22 cellular contexts compared by ENCODE assay signal in the genomic region with DNA sequence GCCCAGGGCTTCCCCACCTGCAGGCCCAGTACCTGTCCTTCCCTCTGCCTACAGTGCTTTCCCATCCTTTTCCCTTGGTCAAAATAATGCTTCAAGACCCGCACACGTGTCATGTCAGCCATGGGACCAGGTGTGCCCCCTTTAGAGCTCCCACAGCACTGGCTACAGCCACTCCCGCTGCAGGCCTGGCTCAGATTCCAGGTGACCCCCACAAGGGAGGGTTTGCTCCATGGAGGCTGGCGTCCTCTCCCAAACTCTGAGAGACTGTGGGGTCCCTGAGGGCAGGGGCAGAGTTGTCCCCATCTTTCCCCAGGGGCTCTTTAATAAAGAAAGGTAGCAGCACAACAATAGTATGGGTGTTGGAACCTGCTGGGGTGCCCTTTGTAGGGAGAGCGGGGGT.
A peak's percentile ranks its signal among the peaks of the same experiment; 100 is the strongest.
DNase-seq lines count a peak whose midpoint lies in the region; ATAC-seq and TF ChIP-seq lines count a peak whose summit lies in the region.
"Had no signal": no experiment of that assay in that cellular context is flagged by ENCODE, and none has a peak within 500 bp of the region (broad histone marks: within the 10 kb centered on the region; RNA-seq: fewer than 3 reads in every experiment).

No MANE protein-coding gene starts in this region.

- no peaks in the 10 kb centered on the region for H3K27me3 Mint-ChIP-seq in T-helper 2 cell treated with Interferon-gamma antibody and Interleukin-4, amounts not matched to agents 5 μg/mL and 100 μg/mL, for 36 hours (ENCODE audit: low read depth)
- no peaks in the 10 kb centered on the region for H3K27me3 Mint-ChIP-seq in CD4-positive, alpha-beta memory T cell
- H3K27me3 Mint-ChIP-seq in activated T-helper 2 cell treated with anti-CD3 and anti-CD28 coated beads, Interferon-gamma antibody, Interleukin-2, Interleukin-4, amounts not matched to agents 10 μg/mL and 5 μg/mL and 100 μg/mL, durations not matched to agents 14 hours and 24 hours and 36 hours (ENCODE audit: low read depth) = no peaks in the 10 kb centered on the region
- H3K27me3 Mint-ChIP-seq in naive thymus-derived CD8-positive, alpha-beta T cell = no peaks in the 10 kb centered on the region
- peaks cover 28% of the 10 kb centered on the region for H3K27me3 Mint-ChIP-seq in HFFc6 (ENCODE audit: insufficient read depth)

- no peak overlapping the region for H3K4me3 Mint-ChIP-seq in T-helper 2 cell treated with Interferon-gamma antibody and Interleukin-4, amounts not matched to agents 5 μg/mL and 100 μg/mL, for 36 hours
- peak overlapping the region in 2 of 8 donors; percentile 46 to 67 for H3K4me3 Mint-ChIP-seq in CD4-positive, alpha-beta memory T cell
- no peak overlapping the region for H3K4me3 Mint-ChIP-seq in activated T-helper 2 cell treated with anti-CD3 and anti-CD28 coated beads, Interferon-gamma antibody, Interleukin-2, Interleukin-4, amounts not matched to agents 10 μg/mL and 5 μg/mL and 100 μg/mL, durations not matched to agents 14 hours and 24 hours and 36 hours (ENCODE audit: low read depth)
- peak overlapping the region in 8 of 10 donors; percentile 50 to 81 (median 74) for H3K4me3 Mint-ChIP-seq in naive thymus-derived CD8-positive, alpha-beta T cell
- no peak overlapping the region for H3K4me3 Mint-ChIP-seq in HFFc6

- H3K4me3 ChIP-seq in CD4-positive, alpha-beta memory T cell (ENCODE audit: low read length in 2 of 2) = no peak overlapping the region
- H3K4me3 ChIP-seq: body of pancreas, coronary artery, lower lobe of right lung, ovary, transverse colon had no signal

- H3K9me3 Mint-ChIP-seq in T-helper 2 cell treated with Interferon-gamma antibody and Interleukin-4, amounts not matched to agents 5 μg/mL and 100 μg/mL, for 36 hours = peaks cover 9% of the 10 kb centered on the region
- peaks cover 0 to 4% (median 0%) of the 10 kb centered on the region in 8 donors for H3K9me3 Mint-ChIP-seq in CD4-positive, alpha-beta memory T cell
- H3K9me3 Mint-ChIP-seq in activated T-helper 2 cell treated with anti-CD3 and anti-CD28 coated beads, Interferon-gamma antibody, Interleukin-2, Interleukin-4, amounts not matched to agents 10 μg/mL and 5 μg/mL and 100 μg/mL, durations not matched to agents 14 hours and 24 hours and 36 hours = peaks cover 5% of the 10 kb centered on the region
- peaks cover 0 to 11% (median 0%) of the 10 kb centered on the region in 9 donors for H3K9me3 Mint-ChIP-seq in naive thymus-derived CD8-positive, alpha-beta T cell
- peaks cover 4% of the 10 kb centered on the region; the same call in 1 of the 2 replicates for H3K9me3 Mint-ChIP-seq in HFFc6

- peak overlapping the region; percentile 46 for H3K27ac Mint-ChIP-seq in T-helper 2 cell treated with Interferon-gamma antibody and Interleukin-4, amounts not matched to agents 5 μg/mL and 100 μg/mL, for 36 hours
- peak overlapping the region in 5 of 7 donors; percentile 76 to 90 (median 82) for H3K27ac Mint-ChIP-seq in CD4-positive, alpha-beta memory T cell
- peak overlapping the region; percentile 3 for H3K27ac Mint-ChIP-seq in activated T-helper 2 cell treated with anti-CD3 and anti-CD28 coated beads, Interferon-gamma antibody, Interleukin-2, Interleukin-4, amounts not matched to agents 10 μg/mL and 5 μg/mL and 100 μg/mL, durations not matched to agents 14 hours and 24 hours and 36 hours
- peak overlapping the region; percentile 92 to 100 (median 96) for H3K27ac Mint-ChIP-seq in naive thymus-derived CD8-positive, alpha-beta T cell
- no peak overlapping the region for H3K27ac Mint-ChIP-seq in HFFc6

- TF ChIP-seq CTCF in HFFc6 (IDR thresholded peaks at IDR 0.05) = no peak

- H3K4me1 Mint-ChIP-seq in T-helper 2 cell treated with Interferon-gamma antibody and Interleukin-4, amounts not matched to agents 5 μg/mL and 100 μg/mL, for 36 hours (ENCODE audit: low read depth) = peaks cover 61% of the 10 kb centered on the region
- peaks cover 37 to 92% (median 59%) of the 10 kb centered on the region in 4 donors for H3K4me1 Mint-ChIP-seq in CD4-positive, alpha-beta memory T cell
- H3K4me1 Mint-ChIP-seq in activated T-helper 2 cell treated with anti-CD3 and anti-CD28 coated beads, Interferon-gamma antibody, Interleukin-2, Interleukin-4, amounts not matched to agents 10 μg/mL and 5 μg/mL and 100 μg/mL, durations not matched to agents 14 hours and 24 hours and 36 hours (ENCODE audit: low read depth) = peaks cover 56% of the 10 kb centered on the region
- peaks cover 49 to 98% (median 96%) of the 10 kb centered on the region in 4 donors for H3K4me1 Mint-ChIP-seq in naive thymus-derived CD8-positive, alpha-beta T cell
- H3K4me1 Mint-ChIP-seq in HFFc6 (ENCODE audit: low read depth) = no peaks in the 10 kb centered on the region

- H3K27ac ChIP-seq in CD4-positive, alpha-beta memory T cell (ENCODE audit: low read depth, low read length) = no peak overlapping the region
- H3K27ac ChIP-seq: body of pancreas, coronary artery, KMS-11, lower lobe of right lung, ovary, transverse colon had no signal

- no peak for DNase-seq in T-helper 2 cell treated with Interferon-gamma antibody and Interleukin-4, amounts not matched to agents 5 μg/mL and 100 μg/mL, for 36 hours (ENCODE audit: low spot score)
- DNase-seq in T-helper 2 cell (no peak), cortex of kidney (lab: John Stamatoyannopoulos, UW) (no peak), HFFc6 (no peak), NCI-H774 (lab: John Stamatoyannopoulos, UW) (no peak)
- no peak for DNase-seq in CD4-positive, alpha-beta memory T cell
- no peak for DNase-seq in activated T-helper 2 cell treated with anti-CD3 and anti-CD28 coated beads, Interferon-gamma antibody, Interleukin-2, Interleukin-4, amounts not matched to agents 10 μg/mL and 5 μg/mL and 100 μg/mL, durations not matched to agents 14 hours and 24 hours and 36 hours (ENCODE audit: low spot score)
- no peak for DNase-seq in naive thymus-derived CD8-positive, alpha-beta T cell
- DNase-seq: 8988T; activated gamma-delta T cell; BE2C; body of pancreas; lower lobe of right lung; NCI-H1092; NCI-H2081 treated with DMSO at 0.1 percent for 48 hours; NCI-H510A; ovary; right cardiac atrium; stimulated activated CD4-positive, alpha-beta T cell treated with anti-CD3 and anti-CD28 coated beads, Interleukin-15, amount 100 ng/mL, for 24 hours; transverse colon had no signal

- CTCF ChIA-PET in CD4-positive, alpha-beta memory T cell (lab: Charles Lee; ENCODE audit: partially characterized antibody) = interaction anchor here (1.2 to 4.9 kb wide), 6 partner anchors 8 to 65 kb away, joined by 3 to 28 read pairs (median 6); partner anchors contain the start of gene RUNX3

- peaks cover 11% of the 10 kb centered on the region for H3K36me3 Mint-ChIP-seq in T-helper 2 cell treated with Interferon-gamma antibody and Interleukin-4, amounts not matched to agents 5 μg/mL and 100 μg/mL, for 36 hours (ENCODE audit: low read depth)
- peaks cover 0 to 6% of the 10 kb centered on the region in 2 donors for H3K36me3 Mint-ChIP-seq in CD4-positive, alpha-beta memory T cell
- peaks cover 9% of the 10 kb centered on the region for H3K36me3 Mint-ChIP-seq in activated T-helper 2 cell treated with anti-CD3 and anti-CD28 coated beads, Interferon-gamma antibody, Interleukin-2, Interleukin-4, amounts not matched to agents 10 μg/mL and 5 μg/mL and 100 μg/mL, durations not matched to agents 14 hours and 24 hours and 36 hours (ENCODE audit: low read depth)
- H3K36me3 Mint-ChIP-seq in naive thymus-derived CD8-positive, alpha-beta T cell = no peaks in the 10 kb centered on the region
- H3K36me3 Mint-ChIP-seq in HFFc6 (ENCODE audit: low read depth) = peaks cover 5% of the 10 kb centered on the region; the same call in 1 of the 2 replicates

- H3K9me3 ChIP-seq in CD4-positive, alpha-beta memory T cell (ENCODE audit: control insufficient read depth in 1 of 2, low read length in 2 of 2) = no peaks in the 10 kb centered on the region
- H3K9me3 ChIP-seq: BE2C, body of pancreas, lower lobe of right lung, ovary, transverse colon had no signal

- no peak for ATAC-seq in naive thymus-derived CD8-positive, alpha-beta T cell
- ATAC-seq: body of pancreas, lower lobe of right lung, right cardiac atrium had no signal

- intact Hi-C loops in CD4-positive, alpha-beta memory T cell (cut with micrococcal nuclease) = no loop called here
- intact Hi-C loops in activated T-helper 2 cell treated with anti-CD3 and anti-CD28 coated beads, Interferon-gamma antibody, Interleukin-2, Interleukin-4, amounts not matched to agents 10 μg/mL and 5 μg/mL and 100 μg/mL, durations not matched to agents 14 hours and 24 hours and 36 hours (cut with micrococcal nuclease) = no loop called here

- peaks cover 63% of the 10 kb centered on the region for H3K4me1 ChIP-seq in CD4-positive, alpha-beta memory T cell (ENCODE audit: insufficient read depth, low read length)
- H3K4me1 ChIP-seq: BE2C, body of pancreas, lower lobe of right lung, transverse colon had no signal

- POLR2A ChIA-PET in CD4-positive, alpha-beta memory T cell (lab: Charles Lee; ENCODE audit: partially characterized antibody) = interaction anchor here (0.9 to 10.6 kb wide), 6 partner anchors 9 to 33 kb away, joined by 3 to 88 read pairs (median 4); no protein-coding TSS in a partner anchor
- POLR2A ChIA-PET in naive thymus-derived CD8-positive, alpha-beta T cell (lab: Charles Lee) = interaction anchor here (0.6 to 11.4 kb wide), 14 partner anchors 9 to 234 kb away, joined by 3 to 139 read pairs (median 12); partner anchors contain the start of gene RUNX3

- H3K27me3 ChIP-seq in CD4-positive, alpha-beta memory T cell (ENCODE audit: insufficient read depth, low read length) = no peaks in the 10 kb centered on the region
- H3K27me3 ChIP-seq: BE2C, body of pancreas, ovary, transverse colon had no signal

- no peaks in the 10 kb centered on the region for H3K36me3 ChIP-seq in CD4-positive, alpha-beta memory T cell (ENCODE audit: insufficient read depth, low read length)
- H3K36me3 ChIP-seq: BE2C, lower lobe of right lung, ovary, transverse colon had no signal

Comparison
In these comparisons a context has a peak if more than half of its experiments do, and no peak if none do; other contexts are left out.
1. H3K4me3 Mint-ChIP-seq: peak in naive thymus-derived CD8-positive, alpha-beta T cell (8 of 10); none in T-helper 2 cell treated with Interferon-gamma antibody and Interleukin-4, amounts not matched to agents 5 μg/mL and 100 μg/mL, for 36 hours (single experiment), activated T-helper 2 cell treated with anti-CD3 and anti-CD28 coated beads, Interferon-gamma antibody, Interleukin-2, Interleukin-4, amounts not matched to agents 10 μg/mL and 5 μg/mL and 100 μg/mL, durations not matched to agents 14 hours and 24 hours and 36 hours (single experiment) and HFFc6 (single experiment).